8 cellular contexts compared by ENCODE assay signal in the genomic region with DNA sequence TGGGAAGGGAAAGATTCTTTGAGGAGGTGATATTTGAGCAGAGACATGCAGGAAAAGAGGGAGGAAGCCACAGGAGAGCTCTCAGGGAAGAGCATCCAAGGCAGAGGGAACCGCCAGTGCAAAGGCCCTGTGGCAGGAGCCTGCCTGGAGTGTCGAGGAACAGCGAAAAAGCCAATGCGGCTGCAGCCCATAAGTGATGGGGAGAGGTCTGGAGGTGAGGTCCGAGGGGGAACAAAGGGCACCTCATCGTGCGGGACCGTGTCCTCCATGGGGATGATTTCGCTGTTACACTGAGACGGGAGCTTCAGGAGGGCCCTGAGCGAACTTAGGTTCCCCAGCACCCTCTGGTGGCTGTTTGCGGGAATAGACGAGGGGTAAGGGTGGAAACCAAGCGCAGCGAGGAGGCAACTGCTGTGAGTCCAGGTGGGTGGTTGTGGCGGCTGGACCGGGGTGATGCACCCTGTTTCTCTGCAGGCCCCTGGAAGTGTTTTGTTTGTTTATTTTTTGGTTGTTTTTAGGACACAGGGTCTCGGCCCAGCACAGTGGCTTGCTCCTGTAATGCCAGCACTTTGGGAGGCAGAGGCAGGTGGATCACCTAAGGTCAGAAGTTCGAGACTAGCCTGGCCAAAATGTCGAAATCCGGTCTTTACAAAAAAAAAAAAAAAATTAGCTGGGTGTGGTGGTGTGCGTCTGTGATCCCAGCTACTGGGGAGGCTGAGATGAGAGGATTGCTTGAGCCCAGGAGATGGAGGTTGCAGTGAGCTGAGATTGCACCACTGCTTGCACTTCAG. TPM values are rescaled to one million over a fixed set of nuclear protein-coding genes. Genes with fewer than 3 reads are reported as not detected.
A peak's percentile ranks its signal among the peaks of the same experiment; 100 is the strongest.
DNase-seq lines count a peak whose midpoint lies in the region; ATAC-seq, FAIRE-seq and TF ChIP-seq lines count a peak whose summit lies in the region.

No MANE protein-coding gene starts in this region.

- H3K36me3 ChIP-seq in KMS-11 (ENCODE audit: insufficient read depth) = no peaks in the 10 kb centered on the region
- H3K36me3 ChIP-seq in osteoblast (ENCODE audit: insufficient read depth, low read length) = peaks cover 6% of the 10 kb centered on the region
- H3K36me3 ChIP-seq in tibial artery = peaks cover 1 to 19% (median 3%) of the 10 kb centered on the region in 3 donors

- H3K27ac Mint-ChIP-seq in activated T-cell treated with anti-CD3 and anti-CD28 coated beads, Interleukin-2, amount 50 U/mL, for 72 hours = no peak overlapping the region

- TF ChIP-seq CTCF in KMS-11 (conservative IDR thresholded peaks at IDR 0.05; ENCODE audit: low read depth, low read length) (peak; percentile 91), osteoblast (IDR thresholded peaks at IDR 0.05; ENCODE audit: extremely low read depth, low read depth, low read length) (peak; percentile 81), tibial artery (IDR thresholded peaks at IDR 0.05) (peak; percentile 70 to 73)

- intact Hi-C loops in tibial artery (cut with DNase I; ENCODE audit: low total_unique reads) = loop anchor here (10.0 kb wide), 1 partner anchor 423 kb away; no protein-coding TSS in a partner anchor

- H3K4me1 Mint-ChIP-seq in activated T-cell treated with anti-CD3 and anti-CD28 coated beads, Interleukin-2, amount 50 U/mL, for 72 hours (ENCODE audit: low read depth) = peaks cover 14% of the 10 kb centered on the region

- no peaks in the 10 kb centered on the region for H3K9me3 ChIP-seq in osteoblast (ENCODE audit: low read depth, low read length)
- no peaks in the 10 kb centered on the region for H3K9me3 ChIP-seq in tibial artery

- H2AFZ ChIP-seq in KMS-11 (ENCODE audit: low read depth) (peak overlapping the region; percentile 62), osteoblast (ENCODE audit: low read length) (no peak overlapping the region)

- H3K79me2 ChIP-seq in KMS-11 (ENCODE audit: insufficient read depth, low read depth) (no peaks in the 10 kb centered on the region), osteoblast (ENCODE audit: insufficient read depth, low read length) (no peaks in the 10 kb centered on the region)

- H3K4me2 ChIP-seq in KMS-11 (0 out of 2 replicates have a peak overlapping the region, but pooled peaks have one; percentile 2), osteoblast (ENCODE audit: insufficient read depth, low read length) (no peak overlapping the region)

- peak overlapping the region in 1 of 2 donors; percentile 49 for H3K4me3 Mint-ChIP-seq in activated T-cell treated with anti-CD3 and anti-CD28 coated beads, Interleukin-2, amount 50 U/mL, for 72 hours

- H3K27me3 ChIP-seq in KMS-11 (ENCODE audit: insufficient read depth, low read depth) = peaks cover 37% of the 10 kb centered on the region; the same call in 1 of the 2 replicates
- no peaks in the 10 kb centered on the region for H3K27me3 ChIP-seq in osteoblast (ENCODE audit: insufficient read depth, low read length)
- H3K27me3 ChIP-seq in tibial artery = no peaks in the 10 kb centered on the region

- no peaks in the 10 kb centered on the region for H3K4me1 ChIP-seq in KMS-11 (ENCODE audit: low read depth, poor library complexity, severe bottlenecking)
- no peaks in the 10 kb centered on the region for H3K4me1 ChIP-seq in osteoblast (ENCODE audit: insufficient read depth, low read length)
- H3K4me1 ChIP-seq in tibial artery = no peaks in the 10 kb centered on the region

- H4K20me1 ChIP-seq in KMS-11 (ENCODE audit: insufficient read depth) (no peaks in the 10 kb centered on the region), osteoblast (ENCODE audit: insufficient read depth, low read length) (no peaks in the 10 kb centered on the region)

- H3K9me3 Mint-ChIP-seq in activated T-cell treated with anti-CD3 and anti-CD28 coated beads, Interleukin-2, amount 50 U/mL, for 72 hours = no peaks in the 10 kb centered on the region

- H3K27ac ChIP-seq in KMS-11 (no peak overlapping the region), osteoblast (ENCODE audit: low read depth, low read length) (no peak overlapping the region), tibial artery (no peak overlapping the region)

- H3K4me3 ChIP-seq in KMS-11 (IDR thresholded peaks at IDR 0.05; ENCODE audit: insufficient read depth, low read depth, low read length) (no peak overlapping the region), osteoblast (ENCODE audit: insufficient read depth, low read length) (no peak overlapping the region), tibial artery (no peak overlapping the region)

- FAIRE-seq in RCC 7860 (lab: Jason Lieb, UNC) = no peak

- peaks cover 19% of the 10 kb centered on the region for H3K27me3 Mint-ChIP-seq in activated T-cell treated with anti-CD3 and anti-CD28 coated beads, Interleukin-2, amount 50 U/mL, for 72 hours (ENCODE audit: low read depth)

- peak; percentile 92 to 95 for ATAC-seq in activated T-cell treated with anti-CD3 and anti-CD28 coated beads, Interleukin-2, amount 50 U/mL, for 72 hours (replicated peaks in 1 of 2)
- no peak for ATAC-seq in HG02610 (IDR thresholded peaks at IDR 0.05; ENCODE audit: unreplicated experiment)

- no peak overlapping the region for H3K9ac ChIP-seq in KMS-11

- H3K36me3 Mint-ChIP-seq in activated T-cell treated with anti-CD3 and anti-CD28 coated beads, Interleukin-2, amount 50 U/mL, for 72 hours (ENCODE audit: insufficient read depth in 2 of 2) = no peaks in the 10 kb centered on the region

- DNase-seq in DMS79 treated with DMSO at 0.1 percent for 48 hours (lab: John Stamatoyannopoulos, UW) (peak; percentile 54), RCC 7860 (ENCODE audit: low spot score) (peak; percentile 43), fibroblast of the conjunctiva (ENCODE audit: low read depth) (peak; percentile 66), osteoblast (ENCODE audit: insufficient read length, low spot score, missing footprints) (peak; percentile 96), tibial artery (peak; percentile 60 to 79)
- peak; percentile 81 to 83 for DNase-seq in activated T-cell treated with anti-CD3 and anti-CD28 coated beads, Interleukin-2, amount 50 U/mL, for 72 hours

RNA-seq across cellular contexts. Expression of gene EHD2, which starts 5.9 kb away (rescaled TPM):
- total RNA-seq in activated T-cell treated with anti-CD3 and anti-CD28 coated beads, Interleukin-2, amount 50 U/mL, for 72 hours = 1 to 10 TPM; 1.6 to 2.9 TPM
- 136 and 144 TPM in 2 replicates for total RNA-seq in osteoblast

RNA-seq across cellular contexts. Expression of gene NOP53, which starts 38.0 kb away (rescaled TPM):
- total RNA-seq in activated T-cell treated with anti-CD3 and anti-CD28 coated beads, Interleukin-2, amount 50 U/mL, for 72 hours = 100 to 1,000 TPM; 405 to 415 TPM
- 55.7 and 56.6 TPM in 2 replicates for total RNA-seq in osteoblast

Comparison
In these comparisons a context has a peak if more than half of its experiments do, and no peak if none do; other contexts are left out.
1. DNase-seq: peak in every context shown above with its lines; median percentile 96 in osteoblast; 82 in activated T-cell treated with anti-CD3 and anti-CD28 coated beads, Interleukin-2, amount 50 U/mL, for 72 hours; 70 in tibial artery; 66 in fibroblast of the conjunctiva; 54 in DMS79 treated with DMSO at 0.1 percent for 48 hours; 43 in RCC 7860.
2. RNA of gene EHD2, which starts 5.9 kb away (total RNA-seq): 136 to 144 TPM in osteoblast; 1.6 to 2.9 TPM in activated T-cell treated with anti-CD3 and anti-CD28 coated beads, Interleukin-2, amount 50 U/mL, for 72 hours; every median in the first group is over 10 times any median in the second.
3. Peak in every context shown above with its lines, with median percentiles within 50 percentile points of each other: CTCF ChIP-seq.